ENCODE assay signal across 26 cellular contexts in genomic region chr10:31778627-31779026, GRCh38.
"Had no signal": no experiment of that assay in that cellular context is flagged by ENCODE, and none has a peak within 500 bp of the region (broad histone marks: within the 10 kb centered on the region; RNA-seq: fewer than 3 reads in every experiment).

No MANE protein-coding gene starts in this region.

- H3K9me3 ChIP-seq: ascending aorta, body of pancreas, MG63, SJSA1 had no signal

- ATAC-seq: activated CD8-positive, alpha-beta memory T cell treated with anti-CD3 and anti-CD28 coated beads, Interleukin-2, amount 10 ng/mL, durations not matched to agents 7 days and 5 days; body of pancreas; Panc1 had no signal

- H3K27me3 ChIP-seq: ascending aorta, body of pancreas, MG63, SJSA1 had no signal

- H3K4me1 ChIP-seq: ascending aorta, body of pancreas had no signal

- H3K36me3 ChIP-seq: ascending aorta, MG63, SJSA1 had no signal

- DNase-seq: activated B cell treated with CpG ODN at 0.5 μM for 24 hours; activated CD4-positive, alpha-beta T cell treated with anti-CD3 and anti-CD28 coated beads for 1 hour; activated CD4-positive, alpha-beta T cell treated with anti-CD3 and anti-CD28 coated beads, Interleukin-2, amount 10 ng/mL, durations not matched to agents 24 days and 14 days; activated CD4-positive, alpha-beta T cell treated with anti-CD3 and anti-CD28 coated beads, Interleukin-2, amount 50 U/mL, for 48 hours; activated CD8-positive, alpha-beta memory T cell treated with anti-CD3 and anti-CD28 coated beads, Interleukin-2, amount 10 ng/mL, durations not matched to agents 7 days and 5 days; activated effector memory CD4-positive, alpha-beta T cell treated with Interleukin-2 at 50 U/mL for 16 hours; activated naive CD4-positive, alpha-beta T cell; activated T-cell treated with anti-CD3 and anti-CD28 coated beads, Interleukin-2, amount 50 U/mL, for 24 hours; amniotic stem cell; body of pancreas; MG63; MV-4-11; NCI-H1092 treated with DMSO at 0.1 percent for 48 hours; NCI-H1417 treated with DMSO at 0.1 percent for 48 hours; NCI-H1694 treated with DMSO at 0.1 percent for 48 hours; NCI-H2029 treated with DMSO at 0.1 percent for 48 hours; NCI-H510A treated with DMSO at 0.1 percent for 48 hours; NCI-H69; NK-92 treated with Interleukin-12 subunit alpha and Interleukin-12 subunit beta, amount 100 ng/mL, for 24 hours; OCI-M1; SHP77; T-helper 2 cell; T1000 had no signal

- H3K4me3 ChIP-seq: ascending aorta, body of pancreas, MG63, SJSA1 had no signal

- H3K27ac ChIP-seq: ascending aorta, body of pancreas, SJSA1 had no signal
